ENCODE assay signal across 23 cellular contexts in genomic region chr13:106246237-106246636, GRCh38.
"Had no signal": no experiment of that assay in that cellular context is flagged by ENCODE, and none has a peak within 500 bp of the region (broad histone marks: within the 10 kb centered on the region; RNA-seq: fewer than 3 reads in every experiment).

No MANE protein-coding gene starts in this region.

- H3K9me3 ChIP-seq: adrenal gland, body of pancreas, left lung, sigmoid colon, spleen, testis, uterus had no signal

- H3K36me3 ChIP-seq: adrenal gland, left lung, sigmoid colon, spleen, uterus, WERI-Rb-1 had no signal

- H3K4me3 ChIP-seq: adrenal gland, body of pancreas, left lung, sigmoid colon, spleen, testis, uterus had no signal

- H3K27ac ChIP-seq: adrenal gland, body of pancreas, left lung, sigmoid colon, spleen, testis, uterus, WERI-Rb-1 had no signal

- H3K4me1 ChIP-seq: adrenal gland, body of pancreas, left lung, sigmoid colon, spleen, testis, uterus had no signal

- H3K27me3 ChIP-seq: adrenal gland, body of pancreas, left lung, sigmoid colon, spleen, testis, uterus had no signal

- DNase-seq: activated CD4-positive, alpha-beta T cell treated with anti-CD3 and anti-CD28 coated beads, Interleukin-2, amount 50 U/mL, for 4 hours; activated CD8-positive, alpha-beta memory T cell treated with anti-CD3 and anti-CD28 coated beads for 24 hours; activated CD8-positive, alpha-beta memory T cell treated with anti-CD3 and anti-CD28 coated beads, Interleukin-2, amount 50 U/mL, for 4 hours; activated T-cell treated with anti-CD3 and anti-CD28 coated beads, Interleukin-2, amount 50 U/mL, for 24 hours; adrenal gland; body of pancreas; foreskin fibroblast; kidney glomerular epithelial cell; left lung; midbrain; occipital lobe; retina; sigmoid colon; spleen; stimulated activated CD4-positive, alpha-beta T cell treated with anti-CD3 and anti-CD28 coated beads, Interleukin-4, amount 100 ng/mL, for 1 hour; stimulated activated naive CD4-positive, alpha-beta T cell; T-helper 1 cell; testis; trophoblast cell; uterus; WERI-Rb-1 had no signal

- ATAC-seq: activated naive CD4-positive, alpha-beta T cell treated with anti-CD3 and anti-CD28 coated beads, Interleukin-2, amount 50 U/mL, for 72 hours; activated T-helper 17 cell treated with anti-CD3 and anti-CD28 coated beads, Interleukin-2, amount 50 U/mL, for 72 hours; body of pancreas; left lung had no signal
